ENCODE assay signal across 24 cellular contexts in genomic region chr18:62976227-62976626, GRCh38.
DNase-seq lines count a peak whose midpoint lies in the region; ATAC-seq lines count a peak whose summit lies in the region.
"Had no signal": no experiment of that assay in that cellular context is flagged by ENCODE, and none has a peak within 500 bp of the region (broad histone marks: within the 10 kb centered on the region; RNA-seq: fewer than 3 reads in every experiment).

No MANE protein-coding gene starts in this region.

- H3K36me3 Mint-ChIP-seq in activated T-cell treated with anti-CD3 and anti-CD28 coated beads, Interleukin-2, amount 50 U/mL, for 72 hours (ENCODE audit: insufficient read depth in 2 of 2): peaks cover 0 to 1% of the 10 kb centered on the region in 2 donors
- H3K36me3 Mint-ChIP-seq in activated naive CD4-positive, alpha-beta T cell treated with anti-CD3 and anti-CD28 coated beads for 36 hours (ENCODE audit: low read depth): peaks cover 8% of the 10 kb centered on the region

- H3K27ac ChIP-seq in cingulate gyrus (ENCODE audit: low read depth, low read length): peak overlapping the region; percentile 86
- H3K27ac ChIP-seq: neural progenitor cell, psoas muscle, thyroid gland had no signal

- DNase-seq in NCI-H345 (lab: John Stamatoyannopoulos, UW) (peak; percentile 18), NCI-H345 treated with DMSO at 0.1 percent for 48 hours (lab: John Stamatoyannopoulos, UW; ENCODE audit: unreplicated experiment) (no peak), midbrain (lab: John Stamatoyannopoulos, UW) (peak; percentile 18), retina (no peak), NCI-H1436 (lab: John Stamatoyannopoulos, UW) (no peak)
- DNase-seq in activated T-cell treated with anti-CD3 and anti-CD28 coated beads, Interleukin-2, amount 50 U/mL, for 72 hours: no peak
- DNase-seq in activated naive CD4-positive, alpha-beta T cell treated with anti-CD3 and anti-CD28 coated beads for 36 hours: no peak
- DNase-seq: activated CD4-positive, alpha-beta memory T cell treated with anti-CD3 and anti-CD28 coated beads, Interleukin-2, amount 10 ng/mL, durations not matched to agents 7 days and 5 days; activated gamma-delta T cell; COR-L47; EL; foreskin fibroblast; hippocampal formation; MM.1S; NCI-H1436 treated with DMSO at 0.1 percent for 48 hours; psoas muscle; SHP77 treated with DMSO at 0.1 percent for 48 hours; stimulated activated CD4-positive, alpha-beta T cell treated with anti-CD3 and anti-CD28 coated beads, Interleukin-2, amount 100 ng/mL, for 24 hours; SW 1271; thyroid gland had no signal

- no peak for ATAC-seq in activated T-cell treated with anti-CD3 and anti-CD28 coated beads, Interleukin-2, amount 50 U/mL, for 72 hours (replicated peaks in 1 of 2)
- ATAC-seq: psoas muscle; stimulated activated effector memory CD8-positive, alpha-beta T cell treated with anti-CD3 and anti-CD28 coated beads, Interleukin-12 subunit alpha, Interleukin-12 subunit beta, amount 100 ng/mL, for 72 hours had no signal

- CTCF ChIA-PET in activated naive CD4-positive, alpha-beta T cell treated with anti-CD3 and anti-CD28 coated beads for 36 hours (lab: Charles Lee): interaction anchor here (0.8 kb wide), 1 partner anchor 19 kb away, joined by 5 read pairs; no protein-coding TSS in a partner anchor

- no peak overlapping the region for H3K4me3 Mint-ChIP-seq in activated T-cell treated with anti-CD3 and anti-CD28 coated beads, Interleukin-2, amount 50 U/mL, for 72 hours
- no peak overlapping the region for H3K4me3 Mint-ChIP-seq in activated naive CD4-positive, alpha-beta T cell treated with anti-CD3 and anti-CD28 coated beads for 36 hours
- H3K4me3 Mint-ChIP-seq: activated CD4-positive, alpha-beta memory T cell treated with anti-CD3 and anti-CD28 coated beads, Interleukin-2, amount 10 ng/mL, durations not matched to agents 7 days and 5 days; B cell; neural progenitor cell; stimulated activated effector memory CD8-positive, alpha-beta T cell treated with anti-CD3 and anti-CD28 coated beads, Interleukin-12 subunit alpha, Interleukin-12 subunit beta, amount 100 ng/mL, for 72 hours had no signal

- intact Hi-C loops in activated naive CD4-positive, alpha-beta T cell treated with anti-CD3 and anti-CD28 coated beads for 36 hours (cut with micrococcal nuclease): no loop called here

- H3K9me3 Mint-ChIP-seq in activated T-cell treated with anti-CD3 and anti-CD28 coated beads, Interleukin-2, amount 50 U/mL, for 72 hours: no peaks in the 10 kb centered on the region
- H3K9me3 Mint-ChIP-seq in activated naive CD4-positive, alpha-beta T cell treated with anti-CD3 and anti-CD28 coated beads for 36 hours: no peaks in the 10 kb centered on the region
- H3K9me3 Mint-ChIP-seq: activated CD4-positive, alpha-beta memory T cell treated with anti-CD3 and anti-CD28 coated beads, Interleukin-2, amount 10 ng/mL, durations not matched to agents 7 days and 5 days; neural progenitor cell; stimulated activated effector memory CD8-positive, alpha-beta T cell treated with anti-CD3 and anti-CD28 coated beads, Interleukin-12 subunit alpha, Interleukin-12 subunit beta, amount 100 ng/mL, for 72 hours had no signal

- H3K27ac Mint-ChIP-seq in activated T-cell treated with anti-CD3 and anti-CD28 coated beads, Interleukin-2, amount 50 U/mL, for 72 hours: no peak overlapping the region
- no peak overlapping the region for H3K27ac Mint-ChIP-seq in activated naive CD4-positive, alpha-beta T cell treated with anti-CD3 and anti-CD28 coated beads for 36 hours
- H3K27ac Mint-ChIP-seq: activated CD4-positive, alpha-beta memory T cell treated with anti-CD3 and anti-CD28 coated beads, Interleukin-2, amount 10 ng/mL, durations not matched to agents 7 days and 5 days; B cell; neural progenitor cell; stimulated activated effector memory CD8-positive, alpha-beta T cell treated with anti-CD3 and anti-CD28 coated beads, Interleukin-12 subunit alpha, Interleukin-12 subunit beta, amount 100 ng/mL, for 72 hours had no signal

- H3K27me3 Mint-ChIP-seq in activated T-cell treated with anti-CD3 and anti-CD28 coated beads, Interleukin-2, amount 50 U/mL, for 72 hours (ENCODE audit: low read depth): no peaks in the 10 kb centered on the region
- H3K27me3 Mint-ChIP-seq in activated naive CD4-positive, alpha-beta T cell treated with anti-CD3 and anti-CD28 coated beads for 36 hours (ENCODE audit: low read depth): no peaks in the 10 kb centered on the region
- H3K27me3 Mint-ChIP-seq: activated CD4-positive, alpha-beta memory T cell treated with anti-CD3 and anti-CD28 coated beads, Interleukin-2, amount 10 ng/mL, durations not matched to agents 7 days and 5 days; B cell had no signal

- H3K4me1 Mint-ChIP-seq in activated T-cell treated with anti-CD3 and anti-CD28 coated beads, Interleukin-2, amount 50 U/mL, for 72 hours (ENCODE audit: low read depth): no peaks in the 10 kb centered on the region
- H3K4me1 Mint-ChIP-seq in activated naive CD4-positive, alpha-beta T cell treated with anti-CD3 and anti-CD28 coated beads for 36 hours (ENCODE audit: low read depth): no peaks in the 10 kb centered on the region
- H3K4me1 Mint-ChIP-seq: activated CD4-positive, alpha-beta memory T cell treated with anti-CD3 and anti-CD28 coated beads, Interleukin-2, amount 10 ng/mL, durations not matched to agents 7 days and 5 days; B cell; stimulated activated effector memory CD8-positive, alpha-beta T cell treated with anti-CD3 and anti-CD28 coated beads, Interleukin-12 subunit alpha, Interleukin-12 subunit beta, amount 100 ng/mL, for 72 hours had no signal

Comparison
In these comparisons a context has a peak if more than half of its experiments do, and no peak if none do; other contexts are left out.
1. DNase-seq: peak in NCI-H345 (single experiment) and midbrain (single experiment); none in NCI-H345 treated with DMSO at 0.1 percent for 48 hours (single experiment), activated T-cell treated with anti-CD3 and anti-CD28 coated beads, Interleukin-2, amount 50 U/mL, for 72 hours (0 of 2), retina (single experiment), activated naive CD4-positive, alpha-beta T cell treated with anti-CD3 and anti-CD28 coated beads for 36 hours (single experiment) and NCI-H1436 (single experiment).